Comparison of ENCODE assay signal across 1 cellular context in genomic region chr2:15531095-15531854, GRCh38.
TF ChIP-seq lines count a peak whose summit lies in the region.

No MANE protein-coding gene starts in this region.

TF ChIP-seq in K562, 482 proteins besides CTCF, POLR2A, EP300 and RAD21 (continues in another document):
- no peak for TF ChIP-seq FOXM1 (IDR thresholded peaks at IDR 0.05; ENCODE audit: low read depth)
- no peak for TF ChIP-seq FOXM1 (CRISPR knock-in tag; IDR thresholded peaks at IDR 0.05; ENCODE audit: low read depth)
- TF ChIP-seq NFATC3 (IDR thresholded peaks at IDR 0.05), result no peak
- TF ChIP-seq MYBL2 (IDR thresholded peaks at IDR 0.05; ENCODE audit: low read depth), result no peak
- TF ChIP-seq MYBL2 (CRISPR knock-in tag; IDR thresholded peaks at IDR 0.05; ENCODE audit: borderline replicate concordance), result no peak
- TF ChIP-seq SOX6 (IDR thresholded peaks at IDR 0.05), result 0 out of 2 replicates have a peak, but pooled peaks have one; percentile 11
- TF ChIP-seq BHLHE40 (IDR thresholded peaks at IDR 0.05; ENCODE audit: low read length), result no peak
- TF ChIP-seq TAF7 (tag; IDR thresholded peaks at IDR 0.05), result no peak
- no peak for TF ChIP-seq CREBBP (IDR thresholded peaks at IDR 0.05; ENCODE audit: low read depth, low read length)
- no peak for TF ChIP-seq ZNF384 (IDR thresholded peaks at IDR 0.05; ENCODE audit: low read depth, low read length)
- TF ChIP-seq CXXC5 (CRISPR knock-in tag; IDR thresholded peaks at IDR 0.05), result no peak
- no peak for TF ChIP-seq CGGBP1 (CRISPR knock-in tag; IDR thresholded peaks at IDR 0.05)
- TF ChIP-seq, protein P1, sequence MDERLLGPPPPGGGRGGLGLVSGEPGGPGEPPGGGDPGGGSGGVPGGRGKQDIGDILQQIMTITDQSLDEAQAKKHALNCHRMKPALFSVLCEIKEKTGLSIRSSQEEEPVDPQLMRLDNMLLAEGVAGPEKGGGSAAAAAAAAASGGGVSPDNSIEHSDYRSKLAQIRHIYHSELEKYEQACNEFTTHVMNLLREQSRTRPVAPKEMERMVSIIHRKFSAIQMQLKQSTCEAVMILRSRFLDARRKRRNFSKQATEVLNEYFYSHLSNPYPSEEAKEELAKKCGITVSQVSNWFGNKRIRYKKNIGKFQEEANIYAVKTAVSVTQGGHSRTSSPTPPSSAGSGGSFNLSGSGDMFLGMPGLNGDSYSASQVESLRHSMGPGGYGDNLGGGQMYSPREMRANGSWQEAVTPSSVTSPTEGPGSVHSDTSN (CRISPR knock-in tag; IDR thresholded peaks at IDR 0.05; ENCODE audit: low read depth), result no peak
- TF ChIP-seq, protein P1 (tag; conservative IDR thresholded peaks at IDR 0.05; ENCODE audit: low read depth), result no peak
- TF ChIP-seq SP1 (CRISPR knock-in tag; IDR thresholded peaks at IDR 0.05), result no peak
- TF ChIP-seq NEUROD1 (IDR thresholded peaks at IDR 0.05; ENCODE audit: borderline replicate concordance, low read depth, low read length, partially characterized antibody), result no peak
- TF ChIP-seq SIN3A (IDR thresholded peaks at IDR 0.05; ENCODE audit: borderline replicate concordance in 2 of 2, control insufficient read depth in 1 of 2, low read depth in 2 of 2, low read length in 2 of 2), result no peak
- TF ChIP-seq GATAD2B (IDR thresholded peaks at IDR 0.05; ENCODE audit: borderline replicate concordance), result no peak
- no peak for TF ChIP-seq NCOA1 (IDR thresholded peaks at IDR 0.05; ENCODE audit: low read depth)
- TF ChIP-seq MCM7 (IDR thresholded peaks at IDR 0.05), result no peak
- TF ChIP-seq MAFF (IDR thresholded peaks at IDR 0.05; ENCODE audit: low read length), result peak; percentile 33; the same call in 1 of the 2 replicates
- no peak for TF ChIP-seq HDGF (IDR thresholded peaks at IDR 0.05)
- TF ChIP-seq ELK1 (CRISPR knock-in tag; IDR thresholded peaks at IDR 0.05), result no peak
- TF ChIP-seq C11orf30 (IDR thresholded peaks at IDR 0.05; ENCODE audit: low read depth), result peak; percentile 76
- TF ChIP-seq TBL1XR1 (IDR thresholded peaks at IDR 0.05; ENCODE audit: low read length in 2 of 2), result no peak
- TF ChIP-seq CBX2 (IDR thresholded peaks at IDR 0.05; ENCODE audit: insufficient read depth, low read length, poor library complexity, severe bottlenecking), result no peak
- TF ChIP-seq HMGN3 (IDR thresholded peaks at IDR 0.05; ENCODE audit: borderline replicate concordance, extremely low read depth, insufficient read length, low read depth, low read length), result no peak
- no peak for TF ChIP-seq HMGXB4 (CRISPR knock-in tag; IDR thresholded peaks at IDR 0.05)
- TF ChIP-seq, protein P2, sequence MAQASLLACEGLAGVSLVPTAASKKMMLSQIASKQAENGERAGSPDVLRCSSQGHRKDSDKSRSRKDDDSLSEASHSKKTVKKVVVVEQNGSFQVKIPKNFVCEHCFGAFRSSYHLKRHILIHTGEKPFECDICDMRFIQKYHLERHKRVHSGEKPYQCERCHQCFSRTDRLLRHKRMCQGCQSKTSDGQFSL (CRISPR knock-in tag; IDR thresholded peaks at IDR 0.05), result no peak
- TF ChIP-seq, protein P2 (tag; IDR thresholded peaks at IDR 0.05), result no peak
- no peak for TF ChIP-seq PRPF4 (IDR thresholded peaks at IDR 0.05; ENCODE audit: insufficient read depth, low read depth, low read length, poor library complexity, severe bottlenecking)
- peak; percentile 82 for TF ChIP-seq ZNF316 (IDR thresholded peaks at IDR 0.05)
- peak; percentile 40; the same call in 1 of the 2 replicates for TF ChIP-seq EHMT2 (IDR thresholded peaks at IDR 0.05)
- TF ChIP-seq NFE2 (IDR thresholded peaks at IDR 0.05; ENCODE audit: low read depth), result peak; percentile 77
- no peak for TF ChIP-seq FOS (IDR thresholded peaks at IDR 0.05; ENCODE audit: extremely low read depth, insufficient read length)
- peak in 1 of 2 experiments; percentile 17; a peak in 1 of 3 replicates for TF ChIP-seq CBX3 (IDR thresholded peaks at IDR 0.05; ENCODE audit: borderline replicate concordance in 1 of 2, low read length in 2 of 2)
- no peak for TF ChIP-seq RBFOX2 (IDR thresholded peaks at IDR 0.05; ENCODE audit: low read depth, low read length)
- TF ChIP-seq, protein P3, sequence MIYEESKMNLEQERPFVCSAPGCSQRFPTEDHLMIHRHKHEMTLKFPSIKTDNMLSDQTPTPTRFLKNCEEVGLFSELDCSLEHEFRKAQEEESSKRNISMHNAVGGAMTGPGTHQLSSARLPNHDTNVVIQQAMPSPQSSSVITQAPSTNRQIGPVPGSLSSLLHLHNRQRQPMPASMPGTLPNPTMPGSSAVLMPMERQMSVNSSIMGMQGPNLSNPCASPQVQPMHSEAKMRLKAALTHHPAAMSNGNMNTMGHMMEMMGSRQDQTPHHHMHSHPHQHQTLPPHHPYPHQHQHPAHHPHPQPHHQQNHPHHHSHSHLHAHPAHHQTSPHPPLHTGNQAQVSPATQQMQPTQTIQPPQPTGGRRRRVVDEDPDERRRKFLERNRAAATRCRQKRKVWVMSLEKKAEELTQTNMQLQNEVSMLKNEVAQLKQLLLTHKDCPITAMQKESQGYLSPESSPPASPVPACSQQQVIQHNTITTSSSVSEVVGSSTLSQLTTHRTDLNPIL (CRISPR knock-in tag; IDR thresholded peaks at IDR 0.05), result no peak
- no peak for TF ChIP-seq ZNF124 (CRISPR knock-in tag; IDR thresholded peaks at IDR 0.05)
- TF ChIP-seq FIP1L1 (IDR thresholded peaks at IDR 0.05; ENCODE audit: low read depth, low read length, poor library complexity, severe bottlenecking), result no peak
- TF ChIP-seq SMARCA5 (IDR thresholded peaks at IDR 0.05), result 0 out of 2 replicates have a peak, but pooled peaks have one; percentile 13
- no peak for TF ChIP-seq ZNF584 (CRISPR knock-in tag; IDR thresholded peaks at IDR 0.05; ENCODE audit: low read depth)
- peak; percentile 52 for TF ChIP-seq TBP (optimal IDR thresholded peaks at IDR 0.05; ENCODE audit: low read depth, low read length)
- no peak for TF ChIP-seq RBM15 (IDR thresholded peaks at IDR 0.05; ENCODE audit: insufficient read depth, low read length)
- TF ChIP-seq HDAC6 (IDR thresholded peaks at IDR 0.05; ENCODE audit: low read depth, low read length), result no peak
- TF ChIP-seq TCF7L2 (IDR thresholded peaks at IDR 0.05; ENCODE audit: low read depth, low read length), result no peak
- TF ChIP-seq GTF2A2 (tag; IDR thresholded peaks at IDR 0.05), result no peak
- TF ChIP-seq ZNF592 (IDR thresholded peaks at IDR 0.05), result peak; percentile 73
- TF ChIP-seq MEIS2 (IDR thresholded peaks at IDR 0.05; ENCODE audit: partially characterized antibody), result peak; percentile 18
- peak; percentile 39; the same call in 1 of the 2 replicates for TF ChIP-seq ARID1B (IDR thresholded peaks at IDR 0.05)
- no peak for TF ChIP-seq MCM3 (IDR thresholded peaks at IDR 0.05)
- no peak for TF ChIP-seq THRAP3 (IDR thresholded peaks at IDR 0.05; ENCODE audit: borderline replicate concordance)
- no peak for TF ChIP-seq PTRF (tag; IDR thresholded peaks at IDR 0.05)
- peak; percentile 38; the same call in 1 of the 2 replicates for TF ChIP-seq MAFG (tag; conservative IDR thresholded peaks at IDR 0.05)
- TF ChIP-seq, protein P4, sequence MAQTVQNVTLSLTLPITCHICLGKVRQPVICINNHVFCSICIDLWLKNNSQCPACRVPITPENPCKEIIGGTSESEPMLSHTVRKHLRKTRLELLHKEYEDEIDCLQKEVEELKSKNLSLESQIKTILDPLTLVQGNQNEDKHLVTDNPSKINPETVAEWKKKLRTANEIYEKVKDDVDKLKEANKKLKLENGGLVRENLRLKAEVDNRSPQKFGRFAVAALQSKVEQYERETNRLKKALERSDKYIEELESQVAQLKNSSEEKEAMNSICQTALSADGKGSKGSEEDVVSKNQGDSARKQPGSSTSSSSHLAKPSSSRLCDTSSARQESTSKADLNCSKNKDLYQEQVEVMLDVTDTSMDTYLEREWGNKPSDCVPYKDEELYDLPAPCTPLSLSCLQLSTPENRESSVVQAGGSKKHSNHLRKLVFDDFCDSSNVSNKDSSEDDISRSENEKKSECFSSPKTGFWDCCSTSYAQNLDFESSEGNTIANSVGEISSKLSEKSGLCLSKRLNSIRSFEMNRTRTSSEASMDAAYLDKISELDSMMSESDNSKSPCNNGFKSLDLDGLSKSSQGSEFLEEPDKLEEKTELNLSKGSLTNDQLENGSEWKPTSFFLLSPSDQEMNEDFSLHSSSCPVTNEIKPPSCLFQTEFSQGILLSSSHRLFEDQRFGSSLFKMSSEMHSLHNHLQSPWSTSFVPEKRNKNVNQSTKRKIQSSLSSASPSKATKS (CRISPR knock-in tag; IDR thresholded peaks at IDR 0.05), result no peak
- no peak for TF ChIP-seq NRF1 (conservative IDR thresholded peaks at IDR 0.05 in 1 of 2, IDR thresholded peaks at IDR 0.05 in 1 of 2)
- TF ChIP-seq, protein P5, sequence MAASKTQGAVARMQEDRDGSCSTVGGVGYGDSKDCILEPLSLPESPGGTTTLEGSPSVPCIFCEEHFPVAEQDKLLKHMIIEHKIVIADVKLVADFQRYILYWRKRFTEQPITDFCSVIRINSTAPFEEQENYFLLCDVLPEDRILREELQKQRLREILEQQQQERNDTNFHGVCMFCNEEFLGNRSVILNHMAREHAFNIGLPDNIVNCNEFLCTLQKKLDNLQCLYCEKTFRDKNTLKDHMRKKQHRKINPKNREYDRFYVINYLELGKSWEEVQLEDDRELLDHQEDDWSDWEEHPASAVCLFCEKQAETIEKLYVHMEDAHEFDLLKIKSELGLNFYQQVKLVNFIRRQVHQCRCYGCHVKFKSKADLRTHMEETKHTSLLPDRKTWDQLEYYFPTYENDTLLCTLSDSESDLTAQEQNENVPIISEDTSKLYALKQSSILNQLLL (CRISPR knock-in tag; IDR thresholded peaks at IDR 0.05; ENCODE audit: borderline replicate concordance), result no peak
- TF ChIP-seq ZNF41 (CRISPR knock-in tag; conservative IDR thresholded peaks at IDR 0.05), result no peak
- TF ChIP-seq ZNF644 (tag; IDR thresholded peaks at IDR 0.05; ENCODE audit: low read depth), result no peak
- no peak for TF ChIP-seq HMG20A (CRISPR knock-in tag; conservative IDR thresholded peaks at IDR 0.05)
- no peak for TF ChIP-seq SMARCC2 (IDR thresholded peaks at IDR 0.05; ENCODE audit: low read depth)
- no peak for TF ChIP-seq MECOM (CRISPR knock-in tag; IDR thresholded peaks at IDR 0.05)
- TF ChIP-seq NCOR1 (IDR thresholded peaks at IDR 0.05), result no peak
- TF ChIP-seq HNRNPH1 (optimal IDR thresholded peaks at IDR 0.05; ENCODE audit: low read depth, low read length), result no peak
